In genomic region chr14:71380271-71380670, GRCh38 we compare ENCODE assay signal across 17 cellular contexts. TPM values are rescaled to one million over a fixed set of nuclear protein-coding genes. Genes with fewer than 3 reads are reported as not detected.
DNase-seq lines count a peak whose midpoint lies in the region; ATAC-seq and TF ChIP-seq lines count a peak whose summit lies in the region.
"Had no signal": no experiment of that assay in that cellular context is flagged by ENCODE, and none has a peak within 500 bp of the region (broad histone marks: within the 10 kb centered on the region; RNA-seq: fewer than 3 reads in every experiment).

No MANE protein-coding gene starts in this region.

- H3K36me3 ChIP-seq in PC-3 (ENCODE audit: low read depth, low read length) (peaks cover 6% of the 10 kb centered on the region; the same call in 1 of the 2 replicates), neutrophil (no peaks in the 10 kb centered on the region)
- H3K36me3 ChIP-seq: adrenal gland, SJCRH30, WERI-Rb-1 had no signal

- POLR2A ChIA-PET in PC-3 (lab: Charles Lee; ENCODE audit: unreplicated experiment), result no interaction called here

- H3K27ac Mint-ChIP-seq in type B pancreatic cell, result no peak overlapping the region
- H3K27ac Mint-ChIP-seq: CD4-positive, alpha-beta T cell had no signal

- peaks cover 18% of the 10 kb centered on the region for H3K9me3 Mint-ChIP-seq in type B pancreatic cell
- H3K9me3 Mint-ChIP-seq: CD4-positive, alpha-beta T cell had no signal

- no peaks in the 10 kb centered on the region for H3K4me1 ChIP-seq in PC-3 (ENCODE audit: insufficient read depth, low read length)
- no peaks in the 10 kb centered on the region for H3K4me1 ChIP-seq in neutrophil (ENCODE audit: control insufficient read depth in 1 of 2, insufficient read depth in 1 of 2, low read depth in 1 of 2, low read length in 1 of 2)

- ATAC-seq in PC-3 (peak; percentile 35; the same call in 1 of the 2 replicates), GM18870 (IDR thresholded peaks at IDR 0.05; ENCODE audit: unreplicated experiment) (no peak), GM21786 (IDR thresholded peaks at IDR 0.05; ENCODE audit: unreplicated experiment) (no peak)

- H3K27me3 ChIP-seq in PC-3 (ENCODE audit: low read length), result no peaks in the 10 kb centered on the region
- H3K27me3 ChIP-seq in neutrophil, result no peaks in the 10 kb centered on the region
- H3K27me3 ChIP-seq: adrenal gland, SJCRH30 had no signal

- intact Hi-C loops in PC-3 (cut with micrococcal nuclease), result no loop called here

- no peaks in the 10 kb centered on the region for H3K27me3 Mint-ChIP-seq in type B pancreatic cell
- H3K27me3 Mint-ChIP-seq: CD4-positive, alpha-beta T cell had no signal

- peaks cover 29% of the 10 kb centered on the region for H3K4me1 Mint-ChIP-seq in type B pancreatic cell (ENCODE audit: unreplicated experiment)

- H2AFZ ChIP-seq in PC-3 (ENCODE audit: low read length), result no peak overlapping the region

- DNase-seq in Daoy (ENCODE audit: low read depth) (peak; percentile 35), PC-3 (peak; percentile 25), fibroblast of gingiva (ENCODE audit: low read depth) (peak; percentile 52), ureter (ENCODE audit: low spot score) (no peak), type B pancreatic cell (ENCODE audit: extremely low spot score, unreplicated experiment) (no peak)
- DNase-seq: adrenal gland; CD4-positive, alpha-beta T cell; KG1; NCI-H2081; NCI-H82; stimulated activated CD4-positive, alpha-beta T cell treated with anti-CD3 and anti-CD28 coated beads, Interleukin-4, amount 100 ng/mL, for 1 hour; stimulated activated naive CD4-positive, alpha-beta T cell; WERI-Rb-1 had no signal

- H3F3A ChIP-seq in PC-3 (ENCODE audit: low read length, unreplicated experiment), result no peaks in the 10 kb centered on the region

- no peaks in the 10 kb centered on the region; the same call in 1 of the 2 replicates for H4K20me1 ChIP-seq in PC-3 (ENCODE audit: low read length)

- CTCF ChIA-PET in PC-3 (lab: Charles Lee), result interaction anchor here (0.6 kb wide), 1 partner anchor 372 kb away, joined by 3 read pairs; no protein-coding TSS in a partner anchor

- H3K36me3 Mint-ChIP-seq in type B pancreatic cell, result peaks cover 23% of the 10 kb centered on the region

- H3K4me3 Mint-ChIP-seq in type B pancreatic cell, result no peak overlapping the region
- H3K4me3 Mint-ChIP-seq: CD4-positive, alpha-beta T cell had no signal

- no peaks in the 10 kb centered on the region for H3K9me2 ChIP-seq in PC-3 (replicated peaks; ENCODE audit: low read length)

- H3K4me3 ChIP-seq in PC-3 (ENCODE audit: low read length) (no peak overlapping the region), neutrophil (ENCODE audit: low read depth in 1 of 2, low read length in 1 of 2) (no peak overlapping the region)
- H3K4me3 ChIP-seq: adrenal gland, SJCRH30 had no signal

- TF ChIP-seq CTCF in PC-3 (conservative IDR thresholded peaks at IDR 0.05; ENCODE audit: low read depth, low read length), result no peak
- TF ChIP-seq CTCF in neutrophil (IDR thresholded peaks at IDR 0.05), result no peak
- TF ChIP-seq CTCF in type B pancreatic cell (conservative IDR thresholded peaks at IDR 0.05), result no peak

- H3K4me2 ChIP-seq in PC-3 (ENCODE audit: low read length), result no peak overlapping the region

- no TSS peak for BruUV-seq in PC-3 (replicated peaks; lab: Mats Ljungman, UMichigan)

- peaks cover 96% of the 10 kb centered on the region for H3K79me2 ChIP-seq in PC-3 (ENCODE audit: low read length)

- H3K9ac ChIP-seq in PC-3 (ENCODE audit: low read length), result no peak overlapping the region

- H3K9me3 ChIP-seq in PC-3 (ENCODE audit: low read length), result no peaks in the 10 kb centered on the region
- H3K9me3 ChIP-seq in neutrophil, result no peaks in the 10 kb centered on the region
- H3K9me3 ChIP-seq: adrenal gland had no signal

- no peak overlapping the region for H3K27ac ChIP-seq in PC-3 (ENCODE audit: low read length)
- peak overlapping the region; percentile 12 for H3K27ac ChIP-seq in neutrophil
- H3K27ac ChIP-seq: adrenal gland, SJCRH30, WERI-Rb-1 had no signal

RNA-seq across cellular contexts. Expression of gene SIPA1L1, which starts 60.0 kb away (rescaled TPM):
- 9.3 and 20.1 TPM in 2 replicates for total RNA-seq in Daoy (2014; rRNA removed; shearing (Covaris generic))
- 42.4 and 42.7 TPM in 2 replicates for total RNA-seq in PC-3 (2014; rRNA removed)
- total RNA-seq in ureter, result 58.2 TPM
- total RNA-seq in type B pancreatic cell (ENCODE audit: low replicate concordance), result 44.2 and 46.2 TPM in 2 replicates

Comparison
In these comparisons a context has a peak if more than half of its experiments do, and no peak if none do; other contexts are left out.
1. DNase-seq: peak in Daoy (single experiment), PC-3 (single experiment) and fibroblast of gingiva (single experiment); none in ureter (single experiment) and type B pancreatic cell (single experiment).